In the genomic region with DNA sequence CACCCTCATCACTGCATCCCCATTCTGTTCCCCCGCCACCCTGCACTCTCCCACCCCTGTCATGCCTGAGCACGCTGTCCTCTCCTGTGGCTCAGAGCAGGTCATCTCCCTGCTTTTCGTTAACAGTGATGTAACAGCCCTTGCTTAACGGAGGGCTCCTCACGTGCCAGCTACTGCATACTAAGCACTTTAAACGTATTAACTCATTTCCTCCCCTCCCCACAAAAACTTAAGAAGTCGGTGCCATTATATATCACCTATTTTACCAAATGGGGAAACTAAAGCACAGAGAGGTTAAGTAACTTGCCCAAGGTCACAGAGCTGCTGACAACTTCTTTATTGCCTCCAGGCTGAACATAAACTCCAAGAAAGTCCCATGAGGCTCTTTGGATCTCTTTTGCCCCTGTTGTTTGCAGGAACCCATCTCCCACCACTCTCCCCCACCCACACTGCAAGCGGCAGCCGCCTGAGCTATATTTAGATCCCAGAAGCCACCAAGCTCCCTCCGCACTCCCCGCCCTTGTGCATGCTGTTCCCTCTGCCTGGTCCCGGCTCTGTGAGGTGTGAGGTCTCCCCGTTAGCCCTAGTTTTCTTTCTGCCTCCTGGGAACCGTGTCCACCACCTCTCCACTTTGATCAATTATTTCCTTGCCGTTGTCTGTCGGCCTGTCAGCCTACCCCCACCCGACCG, we compare ENCODE assay signal across 8 cellular contexts. TPM values are rescaled to one million over a fixed set of nuclear protein-coding genes. Genes with fewer than 3 reads are reported as not detected.
A peak's percentile ranks its signal among the peaks of the same experiment; 100 is the strongest.
DNase-seq lines count a peak whose midpoint lies in the region; ATAC-seq and TF ChIP-seq lines count a peak whose summit lies in the region.

No MANE protein-coding gene starts in this region.

- H4K20me1 ChIP-seq in SU-DHL-6 (ENCODE audit: low read depth, low read length): no peaks in the 10 kb centered on the region

- H3K9me3 ChIP-seq in heart left ventricle (no peaks in the 10 kb centered on the region), SU-DHL-6 (ENCODE audit: insufficient read depth, low read length) (no peaks in the 10 kb centered on the region), trophoblast cell (ENCODE audit: insufficient read depth, low read depth, low read length) (no peaks in the 10 kb centered on the region)

- H3K4me1 ChIP-seq in heart left ventricle (peaks cover 29 to 90% (median 59%) of the 10 kb centered on the region in 12 donors), trophoblast cell (ENCODE audit: control insufficient read depth in 1 of 2, insufficient read depth in 2 of 2, low read length in 2 of 2) (peaks cover 26 to 33% of the 10 kb centered on the region in 2 experiments)

- DNase-seq in heart left ventricle (no peak), Right ventricle myocardium superior (no peak), trophoblast cell (peak in 1 of 2 donors; percentile 22), superior temporal gyrus (ENCODE audit: extremely low spot score) (no peak), SW 1271 (lab: John Stamatoyannopoulos, UW) (no peak)

- H3K4me2 ChIP-seq in SU-DHL-6 (ENCODE audit: low read depth, low read length, poor library complexity, severe bottlenecking): peak overlapping the region; percentile 80
- peak overlapping the region; percentile 72 for H3K4me2 ChIP-seq in trophoblast cell (ENCODE audit: low read length)

- H3K9ac ChIP-seq in SU-DHL-6 (ENCODE audit: low read length) (peak overlapping the region; percentile 99), trophoblast cell (ENCODE audit: low read length) (no peak overlapping the region)

- no peak overlapping the region for H2BK12ac ChIP-seq in trophoblast cell (ENCODE audit: low read length)

- peak overlapping the region; percentile 64 for H3K18ac ChIP-seq in trophoblast cell (ENCODE audit: low read length)

- no peak overlapping the region for H3K23ac ChIP-seq in trophoblast cell (ENCODE audit: low read length)

- H3K4me3 ChIP-seq in heart left ventricle: peak overlapping the region in 9 of 12 donors; percentile 70 to 98 (median 84)
- H3K4me3 ChIP-seq in SU-DHL-6 (ENCODE audit: insufficient read depth, low read length, poor library complexity, severe bottlenecking): peak overlapping the region; percentile 56
- H3K4me3 ChIP-seq in trophoblast cell (ENCODE audit: low read depth, low read length): no peak overlapping the region

- intact Hi-C loops in heart left ventricle (cut with DNase I) (loop anchor here in 5 of 10 donors (1.0 to 5.0 kb wide), 5 partner anchors 19 to 156 kb away; partner anchors contain the start of genes COX5A (in 1 of the 5) and ULK3 (in 1 of the 5)), Right ventricle myocardium superior (cut with DNase I) (no loop called here)

- no peak overlapping the region for H2AFZ ChIP-seq in SU-DHL-6 (ENCODE audit: low read depth, low read length, severe bottlenecking)
- H2AFZ ChIP-seq in trophoblast cell (ENCODE audit: insufficient read depth, low read length, poor library complexity): peak overlapping the region; percentile 70

- no peak overlapping the region for H4K91ac ChIP-seq in trophoblast cell (ENCODE audit: low read depth, low read length)

- no peak overlapping the region for H3K4ac ChIP-seq in trophoblast cell (ENCODE audit: low read depth, low read length)

- no peak overlapping the region for H3K14ac ChIP-seq in trophoblast cell (ENCODE audit: low read length)

- no peak overlapping the region for H2BK120ac ChIP-seq in trophoblast cell (ENCODE audit: insufficient read depth, low read length, poor library complexity)

- no peak for TF ChIP-seq CTCF in heart left ventricle (IDR thresholded peaks at IDR 0.05)
- TF ChIP-seq CTCF in SU-DHL-6 (IDR thresholded peaks at IDR 0.05; ENCODE audit: insufficient read depth, low read length, poor library complexity, severe bottlenecking): no peak

- no peak overlapping the region for H4K12ac ChIP-seq in trophoblast cell (ENCODE audit: low read depth, low read length)

- peak overlapping the region in 8 of 12 donors; percentile 57 to 97 (median 86) for H3K27ac ChIP-seq in heart left ventricle
- H3K27ac ChIP-seq in SU-DHL-6 (ENCODE audit: low read depth, low read length): peak overlapping the region; percentile 96
- H3K27ac ChIP-seq in trophoblast cell (ENCODE audit: low read depth, low read length): no peak overlapping the region

- WGBS in heart left ventricle, 4 donors: 17 to 23% (median 20%) methylated on average over 18 of the region's 18 CpGs
- WGBS in trophoblast cell (ENCODE audit: extremely low coverage, insufficient coverage, insufficient read length): no CpG with 5 or more reads among the region's 18 CpGs

- no peak overlapping the region for H2AK5ac ChIP-seq in trophoblast cell (ENCODE audit: low read length)

- H3K79me2 ChIP-seq in SU-DHL-6 (ENCODE audit: insufficient read depth, low read length) (peaks cover 58% of the 10 kb centered on the region), trophoblast cell (ENCODE audit: control insufficient read depth, insufficient read depth, low read length, poor library complexity) (peaks cover 10% of the 10 kb centered on the region)

- no peaks in the 10 kb centered on the region for H3K9me2 ChIP-seq in SU-DHL-6 (replicated peaks; ENCODE audit: insufficient read depth, low read length)

- H3F3A ChIP-seq in SU-DHL-6 (ENCODE audit: insufficient read depth): peaks cover 86% of the 10 kb centered on the region

- peaks cover 0 to 3% (median 0%) of the 10 kb centered on the region in 9 donors for H3K36me3 ChIP-seq in heart left ventricle
- H3K36me3 ChIP-seq in SU-DHL-6 (ENCODE audit: low read length): no peaks in the 10 kb centered on the region
- peaks cover 0 to 5% of the 10 kb centered on the region in 2 experiments for H3K36me3 ChIP-seq in trophoblast cell (ENCODE audit: control insufficient read depth in 1 of 2, insufficient read depth in 2 of 2, low read length in 2 of 2)

- no peak for ATAC-seq in heart left ventricle
- ATAC-seq in Right ventricle myocardium superior (ENCODE audit: poor library complexity): no peak
- ATAC-seq in esophagus mucosa: peak; percentile 3
- ATAC-seq in HG03354 (IDR thresholded peaks at IDR 0.05; ENCODE audit: poor library complexity, severe bottlenecking, unreplicated experiment): no peak

- H4K8ac ChIP-seq in trophoblast cell (ENCODE audit: low read depth, low read length): peak overlapping the region; percentile 45

- no peak overlapping the region for H2BK5ac ChIP-seq in trophoblast cell (ENCODE audit: low read depth, low read length, poor library complexity)

- H3K27me3 ChIP-seq in heart left ventricle (no peaks in the 10 kb centered on the region), SU-DHL-6 (ENCODE audit: low read length) (no peaks in the 10 kb centered on the region), trophoblast cell (ENCODE audit: insufficient read depth, low read length) (no peaks in the 10 kb centered on the region)

- peaks cover 7% of the 10 kb centered on the region for H3K79me1 ChIP-seq in trophoblast cell (ENCODE audit: low read length)

- no peak for TF ChIP-seq POLR2A in heart left ventricle (IDR thresholded peaks at IDR 0.05)

RNA-seq across cellular contexts. Expression of gene CSK, which starts 0.8 kb away (rescaled TPM):
- 10 to 100 TPM; 19.1 to 66.7 (median 28.4) TPM for total RNA-seq in heart left ventricle
- polyA plus RNA-seq in heart left ventricle: 10 to 100 TPM; 23.9 to 24.7 TPM
- 45.5 TPM for total RNA-seq in Right ventricle myocardium superior
- total RNA-seq in esophagus mucosa: 77.1 TPM
- polyA plus RNA-seq in trophoblast cell (2013): 25.3 and 25.5 TPM in 2 replicates

RNA-seq across cellular contexts. Expression of gene LMAN1L, which starts 31.5 kb away (rescaled TPM):
- 10 to 100 TPM in 2 of 9 donors, 1 to 10 TPM in 5, under 1 TPM in 2; 0.19 to 16.3 (median 7.8) TPM for total RNA-seq in heart left ventricle
- 1 to 10 TPM in 1 of 2 donors, not detected in 1; 5.8 TPM for polyA plus RNA-seq in heart left ventricle
- 20.6 TPM for total RNA-seq in Right ventricle myocardium superior
- total RNA-seq in esophagus mucosa: not detected
- not detected in 2 replicates for polyA plus RNA-seq in trophoblast cell (2013)

RNA-seq across cellular contexts. Expression of gene CYP1A2, which starts 32.5 kb away (rescaled TPM):
- total RNA-seq in heart left ventricle (not detected), Right ventricle myocardium superior (not detected), esophagus mucosa (not detected)
- polyA plus RNA-seq in heart left ventricle: not detected
- not detected in 2 replicates for polyA plus RNA-seq in trophoblast cell (2013)

RNA-seq across cellular contexts. Expression of gene CPLX3, which starts 45.3 kb away (rescaled TPM):
- total RNA-seq in heart left ventricle (1 to 10 TPM in 5 of 9 donors, under 1 TPM in 1, not detected in 3; 0.14 to 3.3 (median 2.0) TPM), Right ventricle myocardium superior (3.6 TPM), esophagus mucosa (not detected)
- 1 to 10 TPM in 1 of 2 donors, under 1 TPM in 1; 0.06 to 1.5 TPM for polyA plus RNA-seq in heart left ventricle
- 0.03 TPM in 2 replicates for polyA plus RNA-seq in trophoblast cell (2013)

RNA-seq across cellular contexts. Expression of gene CYP1A1, which starts 55.8 kb away (rescaled TPM):
- total RNA-seq in heart left ventricle (under 1 TPM in 6 of 9 donors, not detected in 3; 0.16 to 0.91 (median 0.34) TPM), Right ventricle myocardium superior (0.30 TPM), esophagus mucosa (not detected)
- polyA plus RNA-seq in heart left ventricle: under 1 TPM; 0.08 to 0.38 TPM
- polyA plus RNA-seq in trophoblast cell (2013): 1.1 TPM in 2 replicates
